Comparison of ENCODE assay signal across 8 cellular contexts in genomic region chr20:23050847-23051627, GRCh38. TPM values are rescaled to one million over a fixed set of nuclear protein-coding genes. Genes with fewer than 3 reads are reported as not detected.
DNase-seq lines count a peak whose midpoint lies in the region; ATAC-seq and TF ChIP-seq lines count a peak whose summit lies in the region.

No MANE protein-coding gene starts in this region.

- no peaks in the 10 kb centered on the region for H3K36me3 ChIP-seq in sigmoid colon

- peak overlapping the region; percentile 1 to 54 (median 42) for H3K4me3 ChIP-seq in sigmoid colon

- DNase-seq in NCI-H69 (lab: John Stamatoyannopoulos, UW) (peak; percentile 51), brain pericyte (ENCODE audit: low read depth, low spot score) (peak; percentile 65), iPS-NIHi11 (ENCODE audit: low spot score) (peak; percentile 75), sigmoid colon (peak; percentile 75), T-helper 9 cell (no peak)

- no peak for ATAC-seq in GM18502 (IDR thresholded peaks at IDR 0.05; ENCODE audit: poor library complexity, unreplicated experiment)
- no peak for ATAC-seq in GM19397 (IDR thresholded peaks at IDR 0.05; ENCODE audit: unreplicated experiment)

- WGBS in sigmoid colon, 2 donors = 10 to 12% methylated on average over 46 of the region's 46 CpGs

- TF ChIP-seq POLR2A in sigmoid colon (IDR thresholded peaks at IDR 0.05) = no peak

- TF ChIP-seq EP300 in sigmoid colon (IDR thresholded peaks at IDR 0.05) = no peak

- H3K27me3 ChIP-seq in sigmoid colon = peaks cover 16 to 65% (median 44%) of the 10 kb centered on the region in 3 donors

- H3K9me3 ChIP-seq in sigmoid colon = peaks cover 0 to under 1% (median 0%) of the 10 kb centered on the region in 4 donors

- peak overlapping the region; percentile 60 to 84 (median 70) for H3K27ac ChIP-seq in sigmoid colon

- intact Hi-C loops in sigmoid colon (cut with DNase I) = no loop called here

- H3K4me1 ChIP-seq in sigmoid colon = peaks cover 0 to 41% (median 36%) of the 10 kb centered on the region in 4 donors

- TF ChIP-seq CTCF in GM12872 (IDR thresholded peaks at IDR 0.05; ENCODE audit: insufficient read depth, low read depth, low read length) = peak; percentile 41
- TF ChIP-seq CTCF in sigmoid colon (IDR thresholded peaks at IDR 0.05) = peak in 3 of 4 experiments; percentile 21 to 38 (median 26)

RNA-seq across cellular contexts. Expression of gene THBD, which starts 1.6 kb away (rescaled TPM):
- total RNA-seq in sigmoid colon = 10 to 100 TPM in 3 of 4 donors, 1 to 10 TPM in 1; 8.6 to 26.6 (median 14.6) TPM
- polyA plus RNA-seq in sigmoid colon = 1 to 10 TPM; 1.8 to 7.3 (median 3.2) TPM

RNA-seq across cellular contexts. Expression of gene SSTR4, which starts 15.9 kb away (rescaled TPM):
- total RNA-seq in sigmoid colon = not detected
- under 1 TPM in 1 of 3 donors, not detected in 2; 0.04 TPM for polyA plus RNA-seq in sigmoid colon

RNA-seq across cellular contexts. Expression of gene CD93, which starts 35.1 kb away (rescaled TPM):
- total RNA-seq in sigmoid colon = 10 to 100 TPM; 14.2 to 27.2 (median 17.7) TPM
- 10 to 100 TPM in 2 of 3 donors, 1 to 10 TPM in 1; 1.8 to 14.5 (median 10.6) TPM for polyA plus RNA-seq in sigmoid colon
